8 cellular contexts compared by ENCODE assay signal in genomic region chr17:48909796-48910195, GRCh38. TPM values are rescaled to one million over a fixed set of nuclear protein-coding genes. Genes with fewer than 3 reads are reported as not detected.
A peak's percentile ranks its signal among the peaks of the same experiment; 100 is the strongest.
DNase-seq lines count a peak whose midpoint lies in the region; ATAC-seq and TF ChIP-seq lines count a peak whose summit lies in the region.

No MANE protein-coding gene starts in this region.

- TF ChIP-seq EP300 in transverse colon (IDR thresholded peaks at IDR 0.05; ENCODE audit: low read depth): no peak

- 56 to 62% (median 58%) methylated on average over 4 of the region's 4 CpGs for WGBS in heart left ventricle, 4 donors
- 0 to 45% methylated on average over 2 to 4 of the region's 4 CpGs for WGBS in transverse colon (ENCODE audit: low coverage in 1 of 2), 2 donors

- no peak for DNase-seq in heart left ventricle
- DNase-seq in cardiac septum (ENCODE audit: low spot score): no peak
- DNase-seq in astrocyte of the cerebellum (ENCODE audit: low read depth): no peak
- peak; percentile 49 for DNase-seq in kidney tubule cell (ENCODE audit: low spot score)
- DNase-seq in transverse colon: no peak
- no peak for DNase-seq in NCI-H2107 (lab: John Stamatoyannopoulos, UW)

- peak overlapping the region in 9 of 12 donors; percentile 80 to 99 (median 91) for H3K4me3 ChIP-seq in heart left ventricle
- H3K4me3 ChIP-seq in astrocyte of the cerebellum (ENCODE audit: low read depth, low read length): peak overlapping the region; percentile 78
- peak overlapping the region in 1 of 4 donors; percentile 98 for H3K4me3 ChIP-seq in transverse colon

- H3K9me3 ChIP-seq in heart left ventricle (no peaks in the 10 kb centered on the region), transverse colon (no peaks in the 10 kb centered on the region)

- H3K4me1 ChIP-seq in heart left ventricle (peaks cover 0 to 58% (median 27%) of the 10 kb centered on the region in 12 donors), transverse colon (peaks cover 13 to 37% (median 27%) of the 10 kb centered on the region in 4 donors)

- no peaks in the 10 kb centered on the region for H3K27me3 ChIP-seq in heart left ventricle
- H3K27me3 ChIP-seq in transverse colon: no peaks in the 10 kb centered on the region

- intact Hi-C loops in heart left ventricle (cut with DNase I): loop anchor here in 3 of 10 donors (2.0 to 10.0 kb wide), 3 partner anchors 17 to 125 kb away; partner anchors contain the start of genes SNF8 (in 2 of the 3) and ATP5MC1 (in 1 of the 3)
- intact Hi-C loops in cardiac septum (cut with DNase I): loop anchor here (5.0 kb wide), 1 partner anchor 33 kb away; the partner anchor contains the start of gene SNF8
- intact Hi-C loops in transverse colon (cut with DNase I; ENCODE audit: low total_unique reads): no loop called here

- in situ Hi-C loops in astrocyte of the cerebellum (cut with HindIII; ENCODE audit: low sequenced_read_pairs): loop anchor here (10.0 kb wide), 1 partner anchor 105 kb away; no protein-coding TSS in a partner anchor
- in situ Hi-C loops in transverse colon (cut with MboI; ENCODE audit: low pct_ligation_motif_present in 1 of 4, low pct_unique_long_range_greater_than_20kb in 1 of 4, low sequenced_read_pairs in 3 of 4): no loop called here

- H3K27ac ChIP-seq in heart left ventricle (peak overlapping the region in 4 of 12 donors; percentile 85 to 97 (median 88)), transverse colon (peak overlapping the region; percentile 85 to 94 (median 92))

- TF ChIP-seq CTCF in heart left ventricle (IDR thresholded peaks at IDR 0.05) (no peak), astrocyte of the cerebellum (IDR thresholded peaks at IDR 0.05; ENCODE audit: low read depth, low read length, missing control alignments) (no peak), transverse colon (IDR thresholded peaks at IDR 0.05) (no peak)

- no peak for ATAC-seq in heart left ventricle
- no peak for ATAC-seq in HG02610 (IDR thresholded peaks at IDR 0.05; ENCODE audit: unreplicated experiment)
- no peak for ATAC-seq in HG02571 (IDR thresholded peaks at IDR 0.05; ENCODE audit: unreplicated experiment)

- no peak for TF ChIP-seq POLR2A in heart left ventricle (IDR thresholded peaks at IDR 0.05)
- TF ChIP-seq POLR2A in transverse colon (IDR thresholded peaks at IDR 0.05): no peak

- peaks cover 0 to 49% (median 41%) of the 10 kb centered on the region in 9 donors for H3K36me3 ChIP-seq in heart left ventricle
- peaks cover 0 to 9% (median 2%) of the 10 kb centered on the region in 4 donors for H3K36me3 ChIP-seq in transverse colon

RNA-seq across cellular contexts. Expression of gene UBE2Z, which starts 1.6 kb away (rescaled TPM):
- total RNA-seq in heart left ventricle: 10 to 100 TPM; 31.1 to 59.0 (median 41.0) TPM
- 10 to 100 TPM; 19.3 to 56.8 TPM for polyA plus RNA-seq in heart left ventricle
- 46.1 TPM for total RNA-seq in cardiac septum
- total RNA-seq in transverse colon: 10 to 100 TPM; 33.2 to 70.8 (median 47.6) TPM

RNA-seq across cellular contexts. Expression of gene ATP5MC1, which starts 17.2 kb away (rescaled TPM):
- 1,000 to 10,000 TPM in 1 of 9 donors, 100 to 1,000 TPM in 8; 225 to 1,147 (median 370) TPM for total RNA-seq in heart left ventricle
- polyA plus RNA-seq in heart left ventricle: 1,000 to 10,000 TPM in 1 of 2 donors, 100 to 1,000 TPM in 1; 638 to 1,709 TPM
- 283 TPM for total RNA-seq in cardiac septum
- total RNA-seq in transverse colon: 100 to 1,000 TPM in 3 of 4 donors, 10 to 100 TPM in 1; 94.7 to 214 (median 153) TPM

RNA-seq across cellular contexts. Expression of gene SNF8, which starts 34.8 kb away (rescaled TPM):
- total RNA-seq in heart left ventricle: 100 to 1,000 TPM in 4 of 9 donors, 10 to 100 TPM in 5; 66.9 to 122 (median 96.1) TPM
- 100 to 1,000 TPM; 143 to 144 TPM for polyA plus RNA-seq in heart left ventricle
- total RNA-seq in cardiac septum: 76.1 TPM
- total RNA-seq in transverse colon: 10 to 100 TPM; 44.1 to 67.7 (median 62.0) TPM

RNA-seq across cellular contexts. Expression of gene GIP, which starts 58.6 kb away (rescaled TPM):
- total RNA-seq in heart left ventricle (not detected), cardiac septum (not detected), transverse colon (not detected)
- polyA plus RNA-seq in heart left ventricle: not detected
